ENCODE assay signal across 23 cellular contexts in the genomic region with DNA sequence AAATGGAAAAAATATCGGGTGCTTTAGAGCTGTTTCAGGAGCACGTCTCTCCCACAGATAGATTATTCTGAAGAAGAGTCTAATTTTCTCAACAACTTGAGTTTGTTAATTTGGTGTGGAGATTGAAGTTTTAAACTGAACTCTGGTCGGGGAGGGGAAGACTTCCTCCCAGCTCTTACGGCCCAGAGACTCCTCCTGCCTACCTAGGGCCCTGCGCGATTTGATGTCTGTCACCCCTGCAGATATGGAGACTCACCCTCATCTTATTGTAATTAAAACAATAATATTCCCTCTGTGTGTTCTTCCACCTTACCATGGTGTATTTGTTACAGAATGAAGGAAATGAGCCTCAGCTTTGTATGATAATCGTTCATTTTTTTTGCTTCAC.
DNase-seq lines count a peak whose midpoint lies in the region; ATAC-seq lines count a peak whose summit lies in the region.
"Had no signal": no experiment of that assay in that cellular context is flagged by ENCODE, and none has a peak within 500 bp of the region (broad histone marks: within the 10 kb centered on the region; RNA-seq: fewer than 3 reads in every experiment).

No MANE protein-coding gene starts in this region.

- no peaks in the 10 kb centered on the region for H3K27me3 Mint-ChIP-seq in activated CD4-positive, alpha-beta T cell treated with anti-CD3 and anti-CD28 coated beads, Interleukin-2, amount 10 ng/mL, durations not matched to agents 24 days and 14 days
- no peaks in the 10 kb centered on the region for H3K27me3 Mint-ChIP-seq in CD4-positive, CD25-positive, alpha-beta regulatory T cell
- H3K27me3 Mint-ChIP-seq in activated T-helper 1 cell treated with anti-CD3 and anti-CD28 coated beads, Interleukin-12 subunit alpha, Interleukin-12 subunit beta, Interleukin-2, Interleukin-4 antibody, amounts not matched to agents 30 ng/mL and 10 ng/mL and 1 ng/mL, durations not matched to agents 14 hours and 24 hours and 36 hours (ENCODE audit: insufficient read depth) = no peaks in the 10 kb centered on the region
- no peaks in the 10 kb centered on the region for H3K27me3 Mint-ChIP-seq in naive thymus-derived CD8-positive, alpha-beta T cell

- POLR2A ChIA-PET in naive thymus-derived CD8-positive, alpha-beta T cell (lab: Charles Lee) = no interaction called here

- intact Hi-C loops in activated CD4-positive, alpha-beta T cell treated with anti-CD3 and anti-CD28 coated beads, Interleukin-2, amount 10 ng/mL, durations not matched to agents 24 days and 14 days (cut with micrococcal nuclease) = no loop called here
- intact Hi-C loops in activated T-helper 1 cell treated with anti-CD3 and anti-CD28 coated beads, Interleukin-12 subunit alpha, Interleukin-12 subunit beta, Interleukin-2, Interleukin-4 antibody, amounts not matched to agents 30 ng/mL and 10 ng/mL and 1 ng/mL, durations not matched to agents 14 hours and 24 hours and 36 hours (cut with micrococcal nuclease) = no loop called here

- no peak overlapping the region for H3K4me3 Mint-ChIP-seq in activated CD4-positive, alpha-beta T cell treated with anti-CD3 and anti-CD28 coated beads, Interleukin-2, amount 10 ng/mL, durations not matched to agents 24 days and 14 days
- H3K4me3 Mint-ChIP-seq in CD4-positive, CD25-positive, alpha-beta regulatory T cell = peak overlapping the region in 3 of 4 donors; percentile 36 to 78 (median 66)
- no peak overlapping the region for H3K4me3 Mint-ChIP-seq in activated T-helper 1 cell treated with anti-CD3 and anti-CD28 coated beads, Interleukin-12 subunit alpha, Interleukin-12 subunit beta, Interleukin-2, Interleukin-4 antibody, amounts not matched to agents 30 ng/mL and 10 ng/mL and 1 ng/mL, durations not matched to agents 14 hours and 24 hours and 36 hours
- H3K4me3 Mint-ChIP-seq in naive thymus-derived CD8-positive, alpha-beta T cell = peak overlapping the region in 2 of 10 donors; percentile 68 to 76
- H3K4me3 Mint-ChIP-seq: CD14-positive monocyte, H9 had no signal

- H3K36me3 ChIP-seq in CD4-positive, CD25-positive, alpha-beta regulatory T cell (ENCODE audit: control insufficient read depth, insufficient read depth, low read length) = peaks cover 12% of the 10 kb centered on the region

- no peak overlapping the region for H3K4me3 ChIP-seq in CD4-positive, CD25-positive, alpha-beta regulatory T cell (ENCODE audit: low read depth, low read length)

- H3K9me3 ChIP-seq in CD4-positive, CD25-positive, alpha-beta regulatory T cell (ENCODE audit: control insufficient read depth in 2 of 2, low read length in 2 of 2) = no peaks in the 10 kb centered on the region

- peaks cover 9% of the 10 kb centered on the region for H3K4me1 ChIP-seq in CD4-positive, CD25-positive, alpha-beta regulatory T cell (ENCODE audit: control insufficient read depth, insufficient read depth, low read length, poor library complexity, severe bottlenecking)

- H3K27ac Mint-ChIP-seq in activated CD4-positive, alpha-beta T cell treated with anti-CD3 and anti-CD28 coated beads, Interleukin-2, amount 10 ng/mL, durations not matched to agents 24 days and 14 days = peak overlapping the region; percentile 38
- H3K27ac Mint-ChIP-seq in CD4-positive, CD25-positive, alpha-beta regulatory T cell = peak overlapping the region; percentile 2 to 84 (median 7)
- H3K27ac Mint-ChIP-seq in activated T-helper 1 cell treated with anti-CD3 and anti-CD28 coated beads, Interleukin-12 subunit alpha, Interleukin-12 subunit beta, Interleukin-2, Interleukin-4 antibody, amounts not matched to agents 30 ng/mL and 10 ng/mL and 1 ng/mL, durations not matched to agents 14 hours and 24 hours and 36 hours = peak overlapping the region; percentile 34
- H3K27ac Mint-ChIP-seq in naive thymus-derived CD8-positive, alpha-beta T cell = peak overlapping the region in 6 of 10 donors; percentile 4 to 73 (median 69)
- H3K27ac Mint-ChIP-seq: H9 had no signal

- peaks cover 4% of the 10 kb centered on the region for H3K9me3 Mint-ChIP-seq in activated CD4-positive, alpha-beta T cell treated with anti-CD3 and anti-CD28 coated beads, Interleukin-2, amount 10 ng/mL, durations not matched to agents 24 days and 14 days
- peaks cover 0 to 4% (median 0%) of the 10 kb centered on the region in 7 donors for H3K9me3 Mint-ChIP-seq in CD4-positive, CD25-positive, alpha-beta regulatory T cell
- H3K9me3 Mint-ChIP-seq in activated T-helper 1 cell treated with anti-CD3 and anti-CD28 coated beads, Interleukin-12 subunit alpha, Interleukin-12 subunit beta, Interleukin-2, Interleukin-4 antibody, amounts not matched to agents 30 ng/mL and 10 ng/mL and 1 ng/mL, durations not matched to agents 14 hours and 24 hours and 36 hours = peaks cover 9% of the 10 kb centered on the region
- H3K9me3 Mint-ChIP-seq in naive thymus-derived CD8-positive, alpha-beta T cell = peaks cover 0 to 4% (median 0%) of the 10 kb centered on the region in 9 donors
- H3K9me3 Mint-ChIP-seq: CD14-positive monocyte, H9 had no signal

- peak in 1 of 2 donors; percentile 45 for ATAC-seq in CD4-positive, CD25-positive, alpha-beta regulatory T cell (ENCODE audit: low read depth in 2 of 2)
- no peak for ATAC-seq in naive thymus-derived CD8-positive, alpha-beta T cell
- no peak for ATAC-seq in GM18907 (IDR thresholded peaks at IDR 0.05; ENCODE audit: unreplicated experiment)
- ATAC-seq: PC-3 had no signal

- peaks cover 49% of the 10 kb centered on the region for H3K4me1 Mint-ChIP-seq in activated CD4-positive, alpha-beta T cell treated with anti-CD3 and anti-CD28 coated beads, Interleukin-2, amount 10 ng/mL, durations not matched to agents 24 days and 14 days
- peaks cover 16 to 59% (median 37%) of the 10 kb centered on the region in 4 donors for H3K4me1 Mint-ChIP-seq in CD4-positive, CD25-positive, alpha-beta regulatory T cell
- H3K4me1 Mint-ChIP-seq in activated T-helper 1 cell treated with anti-CD3 and anti-CD28 coated beads, Interleukin-12 subunit alpha, Interleukin-12 subunit beta, Interleukin-2, Interleukin-4 antibody, amounts not matched to agents 30 ng/mL and 10 ng/mL and 1 ng/mL, durations not matched to agents 14 hours and 24 hours and 36 hours (ENCODE audit: low read depth) = peaks cover 58% of the 10 kb centered on the region
- peaks cover 23 to 48% (median 44%) of the 10 kb centered on the region in 4 donors for H3K4me1 Mint-ChIP-seq in naive thymus-derived CD8-positive, alpha-beta T cell
- H3K4me1 Mint-ChIP-seq: CD14-positive monocyte had no signal

- no peaks in the 10 kb centered on the region for H3K27me3 ChIP-seq in CD4-positive, CD25-positive, alpha-beta regulatory T cell (ENCODE audit: control insufficient read depth, insufficient read depth, low read length)

- H3K36me3 Mint-ChIP-seq in activated CD4-positive, alpha-beta T cell treated with anti-CD3 and anti-CD28 coated beads, Interleukin-2, amount 10 ng/mL, durations not matched to agents 24 days and 14 days (ENCODE audit: low read depth) = peaks cover 77% of the 10 kb centered on the region
- peaks cover 60% of the 10 kb centered on the region for H3K36me3 Mint-ChIP-seq in CD4-positive, CD25-positive, alpha-beta regulatory T cell
- H3K36me3 Mint-ChIP-seq in activated T-helper 1 cell treated with anti-CD3 and anti-CD28 coated beads, Interleukin-12 subunit alpha, Interleukin-12 subunit beta, Interleukin-2, Interleukin-4 antibody, amounts not matched to agents 30 ng/mL and 10 ng/mL and 1 ng/mL, durations not matched to agents 14 hours and 24 hours and 36 hours (ENCODE audit: low read depth) = peaks cover 61% of the 10 kb centered on the region
- peaks cover 17 to 90% (median 66%) of the 10 kb centered on the region in 3 donors for H3K36me3 Mint-ChIP-seq in naive thymus-derived CD8-positive, alpha-beta T cell

- no peak for DNase-seq in activated CD4-positive, alpha-beta T cell treated with anti-CD3 and anti-CD28 coated beads, Interleukin-2, amount 10 ng/mL, durations not matched to agents 24 days and 14 days
- DNase-seq in activated CD4-positive, alpha-beta T cell treated with anti-CD3 and anti-CD28 coated beads, Interleukin-2, amount 50 U/mL, for 4 hours = no peak
- DNase-seq in CD4-positive, CD25-positive, alpha-beta regulatory T cell = no peak
- no peak for DNase-seq in activated T-helper 1 cell treated with anti-CD3 and anti-CD28 coated beads, Interleukin-12 subunit alpha, Interleukin-12 subunit beta, Interleukin-2, Interleukin-4 antibody, amounts not matched to agents 30 ng/mL and 10 ng/mL and 1 ng/mL, durations not matched to agents 14 hours and 24 hours and 36 hours (ENCODE audit: low spot score)
- no peak for DNase-seq in naive thymus-derived CD8-positive, alpha-beta T cell
- no peak for DNase-seq in activated CD8-positive, alpha-beta memory T cell treated with anti-CD3 and anti-CD28 coated beads, Interleukin-2, amount 50 U/mL, for 4 hours
- no peak for DNase-seq in SHP77 (lab: John Stamatoyannopoulos, UW)
- DNase-seq: DMS153, GF-D8, H9, MV-4-11, NCI-H1417, NCI-H187, NCI-H2107, NCI-H2227 treated with DMSO at 0.1 percent for 48 hours, NCI-H524, PC-3, RPMI8226, SIG-M5 had no signal

- H3K27ac ChIP-seq in CD4-positive, CD25-positive, alpha-beta regulatory T cell (ENCODE audit: insufficient read depth, low read length, poor library complexity, severe bottlenecking) = no peak overlapping the region
- H3K27ac ChIP-seq: 22Rv1, KMS-11 had no signal

Comparison
In these comparisons a context has a peak if more than half of its experiments do, and no peak if none do; other contexts are left out.
1. H3K27ac Mint-ChIP-seq: peak in every context shown above with its lines; median percentile 69 in naive thymus-derived CD8-positive, alpha-beta T cell; 38 in activated CD4-positive, alpha-beta T cell treated with anti-CD3 and anti-CD28 coated beads, Interleukin-2, amount 10 ng/mL, durations not matched to agents 24 days and 14 days; 34 in activated T-helper 1 cell treated with anti-CD3 and anti-CD28 coated beads, Interleukin-12 subunit alpha, Interleukin-12 subunit beta, Interleukin-2, Interleukin-4 antibody, amounts not matched to agents 30 ng/mL and 10 ng/mL and 1 ng/mL, durations not matched to agents 14 hours and 24 hours and 36 hours; 7 in CD4-positive, CD25-positive, alpha-beta regulatory T cell.
2. H3K4me3 Mint-ChIP-seq: peak in CD4-positive, CD25-positive, alpha-beta regulatory T cell (3 of 4); none in activated CD4-positive, alpha-beta T cell treated with anti-CD3 and anti-CD28 coated beads, Interleukin-2, amount 10 ng/mL, durations not matched to agents 24 days and 14 days (single experiment) and activated T-helper 1 cell treated with anti-CD3 and anti-CD28 coated beads, Interleukin-12 subunit alpha, Interleukin-12 subunit beta, Interleukin-2, Interleukin-4 antibody, amounts not matched to agents 30 ng/mL and 10 ng/mL and 1 ng/mL, durations not matched to agents 14 hours and 24 hours and 36 hours (single experiment).